ENCODE assay signal across 14 cellular contexts in the genomic region with DNA sequence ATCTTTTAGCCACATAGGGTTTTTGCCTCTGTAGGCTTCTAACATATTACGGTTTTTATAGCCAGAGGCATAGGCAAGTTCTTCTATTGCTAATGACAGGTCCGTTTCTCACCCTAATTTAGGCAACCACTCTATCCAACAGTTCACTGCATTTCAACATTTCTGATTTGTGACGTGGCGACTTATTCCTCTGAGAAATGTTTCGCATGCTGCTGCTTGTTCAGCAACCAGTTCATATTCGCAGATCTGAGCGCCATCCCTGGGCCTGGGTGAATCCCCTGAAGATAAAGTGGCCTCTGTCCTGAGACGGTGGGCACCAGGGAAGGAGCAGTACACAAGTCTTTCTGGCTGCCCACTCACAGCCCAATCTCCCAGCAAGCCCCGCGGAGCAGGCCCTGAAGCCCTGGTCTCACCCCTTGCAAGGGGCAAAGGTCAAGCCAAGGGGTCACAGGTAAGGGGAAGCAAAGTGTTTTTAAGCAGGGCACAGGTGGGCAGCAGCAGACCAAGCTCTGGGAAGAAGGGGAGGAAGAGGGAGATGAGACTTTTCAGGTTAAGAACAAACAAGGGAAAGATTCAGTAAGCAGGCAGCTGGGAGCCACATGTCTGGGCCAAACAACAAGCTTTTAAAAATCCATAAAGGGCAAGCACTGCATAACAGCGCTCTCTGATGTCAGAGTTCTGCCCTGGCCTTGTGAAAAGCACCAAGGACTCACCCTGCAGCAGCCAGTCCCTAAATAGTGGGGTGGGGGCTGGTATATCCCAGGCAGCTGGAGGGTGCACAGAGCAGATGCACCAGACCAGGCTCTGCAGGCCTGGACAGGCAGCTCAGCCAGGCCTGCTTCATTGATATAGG. TPM values are rescaled to one million over a fixed set of nuclear protein-coding genes. Genes with fewer than 3 reads are reported as not detected.
DNase-seq lines count a peak whose midpoint lies in the region; ATAC-seq and TF ChIP-seq lines count a peak whose summit lies in the region.
"Had no signal": no experiment of that assay in that cellular context is flagged by ENCODE, and none has a peak within 500 bp of the region (broad histone marks: within the 10 kb centered on the region; RNA-seq: fewer than 3 reads in every experiment).

No MANE protein-coding gene starts in this region.

- H4K8ac ChIP-seq in trophoblast cell (ENCODE audit: low read depth, low read length) = no peak overlapping the region

- no peaks in the 10 kb centered on the region for H3K9me3 Mint-ChIP-seq in activated CD4-positive, alpha-beta memory T cell treated with anti-CD3 and anti-CD28 coated beads, Interleukin-2, amount 10 ng/mL, durations not matched to agents 7 days and 5 days
- no peaks in the 10 kb centered on the region for H3K9me3 Mint-ChIP-seq in natural killer cell treated with Interleukin-12 subunit alpha and Interleukin-12 subunit beta and Interleukin-15 and Interleukin-18, amount 100 ng/mL, for 72 hours
- H3K9me3 Mint-ChIP-seq: activated naive CD4-positive, alpha-beta T cell treated with anti-CD3 and anti-CD28 coated beads, Interleukin-2, amount 50 U/mL, for 72 hours had no signal

- TF ChIP-seq CTCF in HFF-Myc (IDR thresholded peaks at IDR 0.05; ENCODE audit: low read depth, low read length, missing control alignments) = no peak

- peak overlapping the region; percentile 30 for H2BK120ac ChIP-seq in trophoblast cell (ENCODE audit: insufficient read depth, low read length, poor library complexity)

- no peak overlapping the region for H3K14ac ChIP-seq in trophoblast cell (ENCODE audit: low read length)

- CTCF ChIA-PET in activated CD4-positive, alpha-beta memory T cell treated with anti-CD3 and anti-CD28 coated beads, Interleukin-2, amount 10 ng/mL, durations not matched to agents 7 days and 5 days (lab: Charles Lee) = interaction anchor here (0.7 to 1.1 kb wide), 3 partner anchors 14 to 186 kb away, joined by 3 to 4 read pairs (median 3); no protein-coding TSS in a partner anchor

- H3K27ac Mint-ChIP-seq in activated CD4-positive, alpha-beta memory T cell treated with anti-CD3 and anti-CD28 coated beads, Interleukin-2, amount 10 ng/mL, durations not matched to agents 7 days and 5 days = no peak overlapping the region
- peak overlapping the region in 1 of 2 donors; percentile 15 for H3K27ac Mint-ChIP-seq in natural killer cell treated with Interleukin-12 subunit alpha and Interleukin-12 subunit beta and Interleukin-15 and Interleukin-18, amount 100 ng/mL, for 72 hours
- H3K27ac Mint-ChIP-seq: activated naive CD4-positive, alpha-beta T cell treated with anti-CD3 and anti-CD28 coated beads, Interleukin-2, amount 50 U/mL, for 72 hours; B cell had no signal

- peak overlapping the region; percentile 25 for H2AFZ ChIP-seq in trophoblast cell (ENCODE audit: insufficient read depth, low read length, poor library complexity)

- H4K91ac ChIP-seq in trophoblast cell (ENCODE audit: low read depth, low read length) = no peak overlapping the region

- peak overlapping the region; percentile 43 for H2BK12ac ChIP-seq in trophoblast cell (ENCODE audit: low read length)

- H2BK5ac ChIP-seq in trophoblast cell (ENCODE audit: low read depth, low read length, poor library complexity) = no peak overlapping the region

- H3K4me2 ChIP-seq in trophoblast cell (ENCODE audit: low read length) = no peak overlapping the region

- no CpG with 5 or more reads among the region's 11 CpGs for WGBS in trophoblast cell (ENCODE audit: extremely low coverage, insufficient coverage, insufficient read length)

- POLR2A ChIA-PET in activated CD4-positive, alpha-beta memory T cell treated with anti-CD3 and anti-CD28 coated beads, Interleukin-2, amount 10 ng/mL, durations not matched to agents 7 days and 5 days (lab: Charles Lee) = interaction anchor here (1.1 kb wide), 1 partner anchor 10 kb away, joined by 3 read pairs; no protein-coding TSS in a partner anchor

- H3K36me3 Mint-ChIP-seq in activated CD4-positive, alpha-beta memory T cell treated with anti-CD3 and anti-CD28 coated beads, Interleukin-2, amount 10 ng/mL, durations not matched to agents 7 days and 5 days (ENCODE audit: low read depth) = no peaks in the 10 kb centered on the region
- no peaks in the 10 kb centered on the region for H3K36me3 Mint-ChIP-seq in natural killer cell treated with Interleukin-12 subunit alpha and Interleukin-12 subunit beta and Interleukin-15 and Interleukin-18, amount 100 ng/mL, for 72 hours
- H3K36me3 Mint-ChIP-seq: activated naive CD4-positive, alpha-beta T cell treated with anti-CD3 and anti-CD28 coated beads, Interleukin-2, amount 50 U/mL, for 72 hours had no signal

- H3K27me3 Mint-ChIP-seq in activated CD4-positive, alpha-beta memory T cell treated with anti-CD3 and anti-CD28 coated beads, Interleukin-2, amount 10 ng/mL, durations not matched to agents 7 days and 5 days = no peaks in the 10 kb centered on the region
- H3K27me3 Mint-ChIP-seq in natural killer cell treated with Interleukin-12 subunit alpha and Interleukin-12 subunit beta and Interleukin-15 and Interleukin-18, amount 100 ng/mL, for 72 hours = peaks cover 0 to 9% of the 10 kb centered on the region in 2 donors

- H3K4me3 ChIP-seq in HFF-Myc (replicated peaks; ENCODE audit: low read depth, low read length) = no peak overlapping the region
- no peak overlapping the region for H3K4me3 ChIP-seq in trophoblast cell (ENCODE audit: low read depth, low read length)

- H3K4me3 Mint-ChIP-seq in activated CD4-positive, alpha-beta memory T cell treated with anti-CD3 and anti-CD28 coated beads, Interleukin-2, amount 10 ng/mL, durations not matched to agents 7 days and 5 days = no peak overlapping the region
- H3K4me3 Mint-ChIP-seq in natural killer cell treated with Interleukin-12 subunit alpha and Interleukin-12 subunit beta and Interleukin-15 and Interleukin-18, amount 100 ng/mL, for 72 hours = no peak overlapping the region
- H3K4me3 Mint-ChIP-seq: B cell had no signal

- H3K9me3 ChIP-seq in trophoblast cell (ENCODE audit: insufficient read depth, low read depth, low read length) = peaks cover 1% of the 10 kb centered on the region

- H4K12ac ChIP-seq in trophoblast cell (ENCODE audit: low read depth, low read length) = no peak overlapping the region

- peaks cover 3 to 9% of the 10 kb centered on the region in 2 experiments for H3K4me1 ChIP-seq in trophoblast cell (ENCODE audit: control insufficient read depth in 1 of 2, insufficient read depth in 2 of 2, low read length in 2 of 2)

- no peak overlapping the region for H3K4ac ChIP-seq in trophoblast cell (ENCODE audit: low read depth, low read length)

- DNase-seq in HFF-Myc (ENCODE audit: extremely low read depth, low read depth) (peak; percentile 42), NCI-H510A treated with DMSO at 0.1 percent for 48 hours (lab: John Stamatoyannopoulos, UW) (peak; percentile 8), epithelial cell of prostate (ENCODE audit: low read depth, low spot score) (peak; percentile 68), trophoblast cell (no peak), amniotic stem cell (lab: John Stamatoyannopoulos, UW) (no peak), NCI-H524 treated with DMSO at 0.1 percent for 48 hours (lab: John Stamatoyannopoulos, UW) (no peak)
- DNase-seq in activated CD4-positive, alpha-beta memory T cell treated with anti-CD3 and anti-CD28 coated beads, Interleukin-2, amount 10 ng/mL, durations not matched to agents 7 days and 5 days = no peak
- no peak for DNase-seq in natural killer cell treated with Interleukin-12 subunit alpha and Interleukin-12 subunit beta and Interleukin-15 and Interleukin-18, amount 100 ng/mL, for 72 hours (ENCODE audit: low spot score)
- DNase-seq: erythroblast, GOT3, mesenchymal stem cell, SIG-M5 had no signal

- H3K36me3 ChIP-seq in trophoblast cell (ENCODE audit: control insufficient read depth in 1 of 2, insufficient read depth in 2 of 2, low read length in 2 of 2) = no peaks in the 10 kb centered on the region

- H3K4me1 Mint-ChIP-seq in activated CD4-positive, alpha-beta memory T cell treated with anti-CD3 and anti-CD28 coated beads, Interleukin-2, amount 10 ng/mL, durations not matched to agents 7 days and 5 days = peaks cover 10% of the 10 kb centered on the region
- H3K4me1 Mint-ChIP-seq in natural killer cell treated with Interleukin-12 subunit alpha and Interleukin-12 subunit beta and Interleukin-15 and Interleukin-18, amount 100 ng/mL, for 72 hours (ENCODE audit: low read depth in 2 of 2) = no peaks in the 10 kb centered on the region
- H3K4me1 Mint-ChIP-seq: B cell had no signal

- H3K18ac ChIP-seq in trophoblast cell (ENCODE audit: low read length) = no peak overlapping the region

- no peak for ATAC-seq in natural killer cell treated with Interleukin-12 subunit alpha and Interleukin-12 subunit beta and Interleukin-15 and Interleukin-18, amount 100 ng/mL, for 72 hours
- ATAC-seq: activated naive CD4-positive, alpha-beta T cell treated with anti-CD3 and anti-CD28 coated beads, Interleukin-2, amount 50 U/mL, for 72 hours had no signal

- H3K9ac ChIP-seq in trophoblast cell (ENCODE audit: low read length) = no peak overlapping the region

- no peak overlapping the region for H3K23ac ChIP-seq in trophoblast cell (ENCODE audit: low read length)

- H3K27ac ChIP-seq in epithelial cell of prostate (peak overlapping the region; percentile 63), trophoblast cell (ENCODE audit: low read depth, low read length) (no peak overlapping the region)

- H3K79me2 ChIP-seq in trophoblast cell (ENCODE audit: control insufficient read depth, insufficient read depth, low read length, poor library complexity) = no peaks in the 10 kb centered on the region

- no peaks in the 10 kb centered on the region for H3K27me3 ChIP-seq in trophoblast cell (ENCODE audit: insufficient read depth, low read length)

- no peaks in the 10 kb centered on the region for H3K79me1 ChIP-seq in trophoblast cell (ENCODE audit: low read length)

- H2AK5ac ChIP-seq in trophoblast cell (ENCODE audit: low read length) = no peak overlapping the region

RNA-seq across cellular contexts. Expression of a gene that starts 10.8 kb away (rescaled TPM):
- 75.1 and 75.4 TPM in 2 replicates for polyA plus RNA-seq in trophoblast cell (2013)
- 100 to 1,000 TPM; 102 TPM for total RNA-seq in activated CD4-positive, alpha-beta memory T cell treated with anti-CD3 and anti-CD28 coated beads, Interleukin-2, amount 10 ng/mL, durations not matched to agents 7 days and 5 days
- total RNA-seq in natural killer cell treated with Interleukin-12 subunit alpha and Interleukin-12 subunit beta and Interleukin-15 and Interleukin-18, amount 100 ng/mL, for 72 hours = 100 to 1,000 TPM in 1 of 2 donors, 10 to 100 TPM in 1; 70.8 to 102 TPM

Comparison
In these comparisons a context has a peak if more than half of its experiments do, and no peak if none do; other contexts are left out.
1. DNase-seq: peak in HFF-Myc (single experiment), NCI-H510A treated with DMSO at 0.1 percent for 48 hours (single experiment) and epithelial cell of prostate (single experiment); none in trophoblast cell (0 of 2), amniotic stem cell (single experiment), activated CD4-positive, alpha-beta memory T cell treated with anti-CD3 and anti-CD28 coated beads, Interleukin-2, amount 10 ng/mL, durations not matched to agents 7 days and 5 days (single experiment), NCI-H524 treated with DMSO at 0.1 percent for 48 hours (single experiment) and natural killer cell treated with Interleukin-12 subunit alpha and Interleukin-12 subunit beta and Interleukin-15 and Interleukin-18, amount 100 ng/mL, for 72 hours (single experiment).